Comparison of ENCODE assay signal across 27 cellular contexts in genomic region chr5:64514620-64515019, GRCh38. TPM values are rescaled to one million over a fixed set of nuclear protein-coding genes. Genes with fewer than 3 reads are reported as not detected.
DNase-seq lines count a peak whose midpoint lies in the region; ATAC-seq, FAIRE-seq and TF ChIP-seq lines count a peak whose summit lies in the region.
"Had no signal": no experiment of that assay in that cellular context is flagged by ENCODE, and none has a peak within 500 bp of the region (broad histone marks: within the 10 kb centered on the region; RNA-seq: fewer than 3 reads in every experiment).

No MANE protein-coding gene starts in this region.

- no peak overlapping the region for H3K4me3 ChIP-seq in kidney (ENCODE audit: low read length in 2 of 2)
- H3K4me3 ChIP-seq: A549; BLaER1 treated with 17β-estradiol and CSF1 and Interleukin-3, amounts not matched to agents 10 nM and 100 nM; GM12878; GM23338 had no signal

- H3K9me3 ChIP-seq in kidney (ENCODE audit: control insufficient read depth in 1 of 2, low read length in 2 of 2) = no peaks in the 10 kb centered on the region
- H3K9me3 ChIP-seq: A549; BE2C; BLaER1 treated with 17β-estradiol and CSF1 and Interleukin-3, amounts not matched to agents 10 nM and 100 nM had no signal

- H3K27ac ChIP-seq in kidney (ENCODE audit: low read depth in 2 of 2, low read length in 2 of 2) = no peak overlapping the region
- H3K27ac ChIP-seq: A549; BLaER1 treated with 17β-estradiol and CSF1 and Interleukin-3, amounts not matched to agents 10 nM and 100 nM had no signal

- H3K9ac ChIP-seq in kidney (ENCODE audit: low read length in 2 of 2) = no peak overlapping the region
- H3K9ac ChIP-seq: BLaER1 treated with 17β-estradiol and CSF1 and Interleukin-3, amounts not matched to agents 10 nM and 100 nM had no signal

- ATAC-seq in Right ventricle myocardium superior (ENCODE audit: poor library complexity) = peak; percentile 86
- peak; percentile 86 for ATAC-seq in left ventricle myocardium superior
- no peak for ATAC-seq in GM18498 (IDR thresholded peaks at IDR 0.05; ENCODE audit: unreplicated experiment)
- ATAC-seq: A549, GM12878, GM23338, HCT116 had no signal

- intact Hi-C loops in Right ventricle myocardium superior (cut with DNase I) = loop anchor here (5.0 kb wide), 1 partner anchor 83 kb away; no protein-coding TSS in a partner anchor
- intact Hi-C loops in cardiac septum (cut with DNase I) = no loop called here
- intact Hi-C loops in left ventricle myocardium superior (cut with micrococcal nuclease) = no loop called here
- intact Hi-C loops in kidney (cut with DNase I) = loop anchor here (10.0 kb wide), 1 partner anchor 80 kb away; no protein-coding TSS in a partner anchor

- FAIRE-seq in kidney (lab: Jason Lieb, UNC) = no peak
- FAIRE-seq: A549, D721Med, GM12878, GM18507 had no signal

- H3K4me1 ChIP-seq in kidney (ENCODE audit: control insufficient read depth in 1 of 2, insufficient read depth in 1 of 2, low read depth in 1 of 2, low read length in 2 of 2) = no peaks in the 10 kb centered on the region
- H3K4me1 ChIP-seq: A549, BE2C had no signal

- TF ChIP-seq CTCF in kidney (IDR thresholded peaks at IDR 0.05; ENCODE audit: borderline replicate concordance, extremely low read depth, insufficient read depth) = no peak

- DNase-seq in Right ventricle myocardium superior (no peak), cardiac septum (ENCODE audit: low spot score) (no peak), NCI-H524 treated with DMSO at 0.1 percent for 48 hours (lab: John Stamatoyannopoulos, UW) (peak; percentile 4), left ventricle myocardium superior (no peak), kidney (no peak)
- no peak for DNase-seq in activated T-cell treated with anti-CD3 and anti-CD28 coated beads, Interleukin-2, amount 50 U/mL, for 1 hour
- DNase-seq: 8988T; ACHN; AML-193; BE2C; CD4-positive, alpha-beta T cell; CD8-positive, alpha-beta memory T cell; DMS 273 treated with DMSO at 0.1 percent for 48 hours; DMS79; EL; GDM1; H9 had no signal

- no peaks in the 10 kb centered on the region for H3K36me3 ChIP-seq in kidney (ENCODE audit: control insufficient read depth in 1 of 2, insufficient read depth in 2 of 2, low read length in 2 of 2)
- H3K36me3 ChIP-seq: BE2C; BLaER1 treated with 17β-estradiol and CSF1 and Interleukin-3, amounts not matched to agents 10 nM and 100 nM had no signal

RNA-seq across cellular contexts. Expression of gene RGS7BP, which starts 8.8 kb away (rescaled TPM):
- total RNA-seq in Right ventricle myocardium superior (5.4 TPM), cardiac septum (1.7 TPM), left ventricle myocardium superior (6.4 TPM), kidney (10.7 TPM)
- 0.39 TPM for polyA plus RNA-seq in kidney (ENCODE audit: insufficient read depth, low read depth, low replicate concordance)
- total RNA-seq: CD4-positive, alpha-beta T cell; CD8-positive, alpha-beta memory T cell; GM12878; H4 had no signal
- polyA plus RNA-seq: A549, CD14-positive monocyte, GM12878 had no signal

Comparison
In these comparisons a context has a peak if more than half of its experiments do, and no peak if none do; other contexts are left out.
1. intact Hi-C loops: an anchor here in Right ventricle myocardium superior (5.0 kb wide) and kidney (10.0 kb wide); none called in cardiac septum and left ventricle myocardium superior.